ENCODE assay signal across 9 cellular contexts in the genomic region with DNA sequence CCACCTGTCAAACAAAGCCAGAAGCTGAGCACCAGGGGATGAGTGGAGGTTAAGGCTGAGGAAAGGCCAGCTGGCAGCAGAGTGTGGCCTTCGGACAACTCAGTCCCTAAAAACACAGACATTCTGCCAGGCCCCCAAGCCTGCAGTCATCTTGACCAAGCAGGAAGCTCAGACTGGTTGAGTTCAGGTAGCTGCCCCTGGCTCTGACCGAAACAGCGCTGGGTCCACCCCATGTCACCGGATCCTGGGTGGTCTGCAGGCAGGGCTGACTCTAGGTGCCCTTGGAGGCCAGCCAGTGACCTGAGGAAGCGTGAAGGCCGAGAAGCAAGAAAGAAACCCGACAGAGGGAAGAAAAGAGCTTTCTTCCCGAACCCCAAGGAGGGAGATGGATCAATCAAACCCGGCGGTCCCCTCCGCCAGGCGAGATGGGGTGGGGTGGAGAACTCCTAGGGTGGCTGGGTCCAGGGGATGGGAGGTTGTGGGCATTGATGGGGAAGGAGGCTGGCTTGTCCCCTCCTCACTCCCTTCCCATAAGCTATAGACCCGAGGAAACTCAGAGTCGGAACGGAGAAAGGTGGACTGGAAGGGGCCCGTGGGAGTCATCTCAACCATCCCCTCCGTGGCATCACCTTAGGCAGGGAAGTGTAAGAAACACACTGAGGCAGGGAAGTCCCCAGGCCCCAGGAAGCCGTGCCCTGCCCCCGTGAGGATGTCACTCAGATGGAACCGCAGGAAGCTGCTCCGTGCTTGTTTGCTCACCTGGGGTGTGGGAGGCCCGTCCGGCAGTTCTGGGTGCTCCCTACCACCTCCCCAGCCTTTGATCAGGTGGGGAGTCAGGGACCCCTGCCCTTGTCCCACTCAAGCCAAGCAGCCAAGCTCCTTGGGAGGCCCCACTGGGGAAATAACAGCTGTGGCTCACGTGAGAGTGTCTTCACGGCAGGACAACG. TPM values are rescaled to one million over a fixed set of nuclear protein-coding genes. Genes with fewer than 3 reads are reported as not detected.
A peak's percentile ranks its signal among the peaks of the same experiment; 100 is the strongest.
DNase-seq lines count a peak whose midpoint lies in the region; ATAC-seq lines count a peak whose summit lies in the region.
"Had no signal": no experiment of that assay in that cellular context is flagged by ENCODE, and none has a peak within 500 bp of the region (broad histone marks: within the 10 kb centered on the region; RNA-seq: fewer than 3 reads in every experiment).

No MANE protein-coding gene starts in this region.

- no peaks in the 10 kb centered on the region for H3K9me3 ChIP-seq in KOPT-K1 (ENCODE audit: insufficient read depth, low read length, poor library complexity, severe bottlenecking)
- H3K9me3 ChIP-seq: body of pancreas had no signal

- peak; percentile 65 for DNase-seq in activated effector memory CD4-positive, alpha-beta T cell treated with Interleukin-2 at 50 U/mL for 16 hours
- peak; percentile 80 for DNase-seq in posterior vena cava (ENCODE audit: low spot score)
- DNase-seq in NCI-H345 treated with DMSO at 0.1 percent for 48 hours (lab: John Stamatoyannopoulos, UW; ENCODE audit: unreplicated experiment) = no peak
- DNase-seq in NCI-H1105 (lab: John Stamatoyannopoulos, UW) = no peak

- ATAC-seq in GM18907 (IDR thresholded peaks at IDR 0.05; ENCODE audit: unreplicated experiment) (peak; percentile 66), GM21515 (IDR thresholded peaks at IDR 0.05; ENCODE audit: unreplicated experiment) (no peak), HG03139 (IDR thresholded peaks at IDR 0.05; ENCODE audit: unreplicated experiment) (no peak)
- ATAC-seq: body of pancreas had no signal

- intact Hi-C loops in posterior vena cava (cut with DNase I) = no loop called here

- H3K36me3 ChIP-seq in KOPT-K1 (ENCODE audit: insufficient read depth, low read length) = no peaks in the 10 kb centered on the region

- peak overlapping the region; percentile 85 for H3K27ac ChIP-seq in KOPT-K1 (ENCODE audit: low read depth, low read length, poor library complexity, severe bottlenecking)
- H3K27ac ChIP-seq: body of pancreas had no signal

RNA-seq across cellular contexts. Expression of gene CXCR5, which starts 11.7 kb away (rescaled TPM):
- under 1 TPM in 1 of 2 donors, not detected in 1; 0.10 TPM for total RNA-seq in posterior vena cava
- total RNA-seq: body of pancreas had no signal

RNA-seq across cellular contexts. Expression of gene BCL9L, which starts 30.4 kb away (rescaled TPM):
- 10 to 100 TPM; 89.2 to 89.5 TPM for total RNA-seq in posterior vena cava

Comparison
In these comparisons a context has a peak if more than half of its experiments do, and no peak if none do; other contexts are left out.
1. DNase-seq: peak in activated effector memory CD4-positive, alpha-beta T cell treated with Interleukin-2 at 50 U/mL for 16 hours (single experiment) and posterior vena cava (single experiment); none in NCI-H345 treated with DMSO at 0.1 percent for 48 hours (single experiment) and NCI-H1105 (single experiment).